1 cellular context compared by ENCODE assay signal in the genomic region with DNA sequence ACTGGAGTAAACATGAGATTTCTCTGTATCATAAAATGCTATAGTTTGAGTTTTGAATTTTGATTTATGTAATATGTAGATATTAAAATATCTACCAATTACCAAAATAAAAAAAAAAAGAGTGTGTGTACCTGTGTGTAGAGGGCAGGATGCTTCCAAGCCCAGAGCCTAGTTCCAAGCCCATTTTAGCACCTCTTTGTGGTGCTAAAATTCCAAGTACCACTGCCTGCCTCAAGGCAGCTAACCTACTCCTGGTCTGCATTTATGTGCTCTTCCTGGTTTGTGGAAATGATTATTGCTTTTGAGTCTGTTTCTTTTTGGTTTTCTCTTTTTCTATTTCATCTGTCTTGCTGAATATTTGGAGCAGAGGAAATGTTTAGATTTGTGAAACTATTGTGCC.
TF ChIP-seq lines count a peak whose summit lies in the region.

No MANE protein-coding gene starts in this region.

TF ChIP-seq in K562, 482 proteins besides CTCF, POLR2A, EP300 and RAD21 (continued from another document):
- TF ChIP-seq, protein P1, sequence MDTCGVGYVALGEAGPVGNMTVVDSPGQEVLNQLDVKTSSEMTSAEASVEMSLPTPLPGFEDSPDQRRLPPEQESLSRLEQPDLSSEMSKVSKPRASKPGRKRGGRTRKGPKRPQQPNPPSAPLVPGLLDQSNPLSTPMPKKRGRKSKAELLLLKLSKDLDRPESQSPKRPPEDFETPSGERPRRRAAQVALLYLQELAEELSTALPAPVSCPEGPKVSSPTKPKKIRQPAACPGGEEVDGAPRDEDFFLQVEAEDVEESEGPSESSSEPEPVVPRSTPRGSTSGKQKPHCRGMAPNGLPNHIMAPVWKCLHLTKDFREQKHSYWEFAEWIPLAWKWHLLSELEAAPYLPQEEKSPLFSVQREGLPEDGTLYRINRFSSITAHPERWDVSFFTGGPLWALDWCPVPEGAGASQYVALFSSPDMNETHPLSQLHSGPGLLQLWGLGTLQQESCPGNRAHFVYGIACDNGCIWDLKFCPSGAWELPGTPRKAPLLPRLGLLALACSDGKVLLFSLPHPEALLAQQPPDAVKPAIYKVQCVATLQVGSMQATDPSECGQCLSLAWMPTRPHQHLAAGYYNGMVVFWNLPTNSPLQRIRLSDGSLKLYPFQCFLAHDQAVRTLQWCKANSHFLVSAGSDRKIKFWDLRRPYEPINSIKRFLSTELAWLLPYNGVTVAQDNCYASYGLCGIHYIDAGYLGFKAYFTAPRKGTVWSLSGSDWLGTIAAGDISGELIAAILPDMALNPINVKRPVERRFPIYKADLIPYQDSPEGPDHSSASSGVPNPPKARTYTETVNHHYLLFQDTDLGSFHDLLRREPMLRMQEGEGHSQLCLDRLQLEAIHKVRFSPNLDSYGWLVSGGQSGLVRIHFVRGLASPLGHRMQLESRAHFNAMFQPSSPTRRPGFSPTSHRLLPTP (IDR thresholded peaks at IDR 0.05; ENCODE audit: borderline replicate concordance, extremely low read depth, insufficient read length), result no peak
- TF ChIP-seq, protein P2, sequence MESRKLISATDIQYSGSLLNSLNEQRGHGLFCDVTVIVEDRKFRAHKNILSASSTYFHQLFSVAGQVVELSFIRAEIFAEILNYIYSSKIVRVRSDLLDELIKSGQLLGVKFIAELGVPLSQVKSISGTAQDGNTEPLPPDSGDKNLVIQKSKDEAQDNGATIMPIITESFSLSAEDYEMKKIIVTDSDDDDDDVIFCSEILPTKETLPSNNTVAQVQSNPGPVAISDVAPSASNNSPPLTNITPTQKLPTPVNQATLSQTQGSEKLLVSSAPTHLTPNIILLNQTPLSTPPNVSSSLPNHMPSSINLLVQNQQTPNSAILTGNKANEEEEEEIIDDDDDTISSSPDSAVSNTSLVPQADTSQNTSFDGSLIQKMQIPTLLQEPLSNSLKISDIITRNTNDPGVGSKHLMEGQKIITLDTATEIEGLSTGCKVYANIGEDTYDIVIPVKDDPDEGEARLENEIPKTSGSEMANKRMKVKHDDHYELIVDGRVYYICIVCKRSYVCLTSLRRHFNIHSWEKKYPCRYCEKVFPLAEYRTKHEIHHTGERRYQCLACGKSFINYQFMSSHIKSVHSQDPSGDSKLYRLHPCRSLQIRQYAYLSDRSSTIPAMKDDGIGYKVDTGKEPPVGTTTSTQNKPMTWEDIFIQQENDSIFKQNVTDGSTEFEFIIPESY (CRISPR knock-in tag; IDR thresholded peaks at IDR 0.05), result no peak
- no peak for TF ChIP-seq CHCHD3 (CRISPR knock-in tag; IDR thresholded peaks at IDR 0.05)
- TF ChIP-seq, protein P3, sequence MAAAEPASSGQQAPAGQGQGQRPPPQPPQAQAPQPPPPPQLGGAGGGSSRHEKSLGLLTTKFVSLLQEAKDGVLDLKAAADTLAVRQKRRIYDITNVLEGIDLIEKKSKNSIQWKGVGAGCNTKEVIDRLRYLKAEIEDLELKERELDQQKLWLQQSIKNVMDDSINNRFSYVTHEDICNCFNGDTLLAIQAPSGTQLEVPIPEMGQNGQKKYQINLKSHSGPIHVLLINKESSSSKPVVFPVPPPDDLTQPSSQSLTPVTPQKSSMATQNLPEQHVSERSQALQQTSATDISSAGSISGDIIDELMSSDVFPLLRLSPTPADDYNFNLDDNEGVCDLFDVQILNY (CRISPR knock-in tag; IDR thresholded peaks at IDR 0.05), result no peak
- no peak for TF ChIP-seq NFATC3 (IDR thresholded peaks at IDR 0.05)
